ENCODE assay signal across 32 cellular contexts in genomic region chrX:99117011-99117410, GRCh38.
"Had no signal": no experiment of that assay in that cellular context is flagged by ENCODE, and none has a peak within 500 bp of the region (broad histone marks: within the 10 kb centered on the region; RNA-seq: fewer than 3 reads in every experiment).

No MANE protein-coding gene starts in this region.

- H3K36me3 ChIP-seq: SJCRH30, WERI-Rb-1 had no signal

- H3K27me3 ChIP-seq: SJCRH30 had no signal

- H3K9me3 ChIP-seq: SJCRH30 had no signal

- H3K9me3 Mint-ChIP-seq: activated CD4-positive, alpha-beta T cell treated with anti-CD3 and anti-CD28 coated beads, Interleukin-2, amount 10 ng/mL, durations not matched to agents 7 days and 5 days; activated naive CD4-positive, alpha-beta T cell treated with anti-CD3 and anti-CD28 coated beads, Interleukin-2, amount 50 U/mL, for 24 hours; activated naive CD8-positive, alpha-beta T cell treated with anti-CD3 and anti-CD28 coated beads, Interleukin-2, amount 10 ng/mL, durations not matched to agents 7 days and 5 days; activated T-cell treated with anti-CD3 and anti-CD28 coated beads, Interleukin-2, amount 50 U/mL, for 24 hours; brain had no signal

- H3K27me3 Mint-ChIP-seq: activated CD4-positive, alpha-beta T cell treated with anti-CD3 and anti-CD28 coated beads for 36 hours; activated CD4-positive, alpha-beta T cell treated with anti-CD3 and anti-CD28 coated beads, Interleukin-2, amount 10 ng/mL, durations not matched to agents 7 days and 5 days; activated naive CD4-positive, alpha-beta T cell treated with anti-CD3 and anti-CD28 coated beads, Interleukin-2, amount 50 U/mL, for 24 hours; activated naive CD8-positive, alpha-beta T cell treated with anti-CD3 and anti-CD28 coated beads, Interleukin-2, amount 10 ng/mL, durations not matched to agents 7 days and 5 days; brain had no signal

- H3K4me1 Mint-ChIP-seq: activated CD4-positive, alpha-beta T cell treated with anti-CD3 and anti-CD28 coated beads for 36 hours; activated CD4-positive, alpha-beta T cell treated with anti-CD3 and anti-CD28 coated beads, Interleukin-2, amount 10 ng/mL, durations not matched to agents 7 days and 5 days; activated naive CD4-positive, alpha-beta T cell treated with anti-CD3 and anti-CD28 coated beads, Interleukin-2, amount 50 U/mL, for 24 hours; activated naive CD8-positive, alpha-beta T cell treated with anti-CD3 and anti-CD28 coated beads, Interleukin-2, amount 10 ng/mL, durations not matched to agents 7 days and 5 days; brain had no signal

- H3K4me1 ChIP-seq: SJCRH30 had no signal

- ATAC-seq: activated CD4-positive, alpha-beta T cell treated with anti-CD3 and anti-CD28 coated beads for 36 hours; activated CD4-positive, CD25-positive, alpha-beta regulatory T cell treated with anti-CD3 and anti-CD28 coated beads, Interleukin-2, amount 50 U/mL, for 24 hours; activated CD8-positive, alpha-beta T cell treated with anti-CD3 and anti-CD28 coated beads, Interleukin-2, amount 10 ng/mL, durations not matched to agents 7 days and 5 days had no signal

- H3K27ac Mint-ChIP-seq: activated CD4-positive, alpha-beta T cell treated with anti-CD3 and anti-CD28 coated beads for 36 hours; activated CD4-positive, alpha-beta T cell treated with anti-CD3 and anti-CD28 coated beads, Interleukin-2, amount 10 ng/mL, durations not matched to agents 7 days and 5 days; activated CD8-positive, alpha-beta T cell treated with anti-CD3 and anti-CD28 coated beads, Interleukin-2, amount 10 ng/mL, durations not matched to agents 7 days and 5 days; activated naive CD4-positive, alpha-beta T cell treated with anti-CD3 and anti-CD28 coated beads, Interleukin-2, amount 50 U/mL, for 24 hours; activated naive CD8-positive, alpha-beta T cell treated with anti-CD3 and anti-CD28 coated beads, Interleukin-2, amount 10 ng/mL, durations not matched to agents 7 days and 5 days; activated T-cell treated with anti-CD3 and anti-CD28 coated beads, Interleukin-2, amount 50 U/mL, for 24 hours; activated T-helper 2 cell treated with anti-CD3 and anti-CD28 coated beads, Interferon-gamma antibody, Interleukin-2, Interleukin-4, amounts not matched to agents 10 μg/mL and 5 μg/mL and 100 μg/mL, durations not matched to agents 14 hours and 24 hours and 36 hours; brain had no signal

- H3K4me3 Mint-ChIP-seq: activated CD4-positive, alpha-beta T cell treated with anti-CD3 and anti-CD28 coated beads for 36 hours; activated CD4-positive, alpha-beta T cell treated with anti-CD3 and anti-CD28 coated beads, Interleukin-2, amount 10 ng/mL, durations not matched to agents 7 days and 5 days; activated CD8-positive, alpha-beta T cell treated with anti-CD3 and anti-CD28 coated beads, Interleukin-2, amount 10 ng/mL, durations not matched to agents 7 days and 5 days; activated naive CD4-positive, alpha-beta T cell treated with anti-CD3 and anti-CD28 coated beads, Interleukin-2, amount 50 U/mL, for 24 hours; activated naive CD8-positive, alpha-beta T cell treated with anti-CD3 and anti-CD28 coated beads, Interleukin-2, amount 10 ng/mL, durations not matched to agents 7 days and 5 days; activated T-cell treated with anti-CD3 and anti-CD28 coated beads, Interleukin-2, amount 50 U/mL, for 24 hours; brain had no signal

- DNase-seq: activated CD4-positive, alpha-beta T cell treated with anti-CD3 and anti-CD28 coated beads for 36 hours; activated CD4-positive, alpha-beta T cell treated with anti-CD3 and anti-CD28 coated beads, Interleukin-2, amount 10 ng/mL, durations not matched to agents 7 days and 5 days; activated CD4-positive, alpha-beta T cell treated with anti-CD3 and anti-CD28 coated beads, Interleukin-2, amount 50 U/mL, for 48 hours; activated CD8-positive, alpha-beta T cell treated with anti-CD3 and anti-CD28 coated beads, Interleukin-2, amount 10 ng/mL, durations not matched to agents 7 days and 5 days; activated gamma-delta T cell; activated naive CD4-positive, alpha-beta T cell treated with Interleukin-2 at 50 U/mL for 16 hours; activated naive CD8-positive, alpha-beta T cell treated with anti-CD3 and anti-CD28 coated beads, Interleukin-2, amount 10 ng/mL, durations not matched to agents 7 days and 5 days; activated T-cell treated with anti-CD3 and anti-CD28 coated beads, Interleukin-2, amount 50 U/mL, for 24 hours; caudate nucleus; cerebellar nuclear complex; Kasumi-1; KG1; MM.1S; MV-4-11; NCI-H1092 treated with DMSO at 0.1 percent for 48 hours; NCI-H1417; NCI-H146; NCI-H187 treated with DMSO at 0.1 percent for 48 hours; NCI-H2081; NCI-H510A; NCI-H526; NCI-H748 treated with DMSO at 0.1 percent for 48 hours; NK-92 treated with Interleukin-12 subunit alpha and Interleukin-12 subunit beta, amount 100 ng/mL, for 24 hours; SHP77; SJCRH30; T1000; WERI-Rb-1 had no signal

- H3K27ac ChIP-seq: SJCRH30, SK-N-MC, WERI-Rb-1 had no signal

- H3K36me3 Mint-ChIP-seq: activated naive CD4-positive, alpha-beta T cell treated with anti-CD3 and anti-CD28 coated beads, Interleukin-2, amount 50 U/mL, for 24 hours; activated naive CD8-positive, alpha-beta T cell treated with anti-CD3 and anti-CD28 coated beads, Interleukin-2, amount 10 ng/mL, durations not matched to agents 7 days and 5 days; brain had no signal

- H3K4me3 ChIP-seq: SJCRH30, SK-N-MC had no signal
